In genomic region chr4:149897784-149898183, GRCh38 we compare ENCODE assay signal across 8 cellular contexts.
DNase-seq lines count a peak whose midpoint lies in the region; ATAC-seq, FAIRE-seq and TF ChIP-seq lines count a peak whose summit lies in the region.

No MANE protein-coding gene starts in this region.

- H3K4me1 Mint-ChIP-seq in naive thymus-derived CD4-positive, alpha-beta T cell = no peaks in the 10 kb centered on the region

- intact Hi-C loops in naive thymus-derived CD4-positive, alpha-beta T cell (cut with micrococcal nuclease) = loop anchor here in 1 of 2 donors (5.0 kb wide), 1 partner anchor 525 kb away; no protein-coding TSS in a partner anchor

- no peak overlapping the region for H3K27ac Mint-ChIP-seq in naive thymus-derived CD4-positive, alpha-beta T cell

- FAIRE-seq in A204.1 (lab: Jason Lieb, UNC) = peak; percentile 76

- no peak overlapping the region for H3K27ac ChIP-seq in naive thymus-derived CD4-positive, alpha-beta T cell (ENCODE audit: low read depth, low read length)

- H3K9me3 Mint-ChIP-seq in naive thymus-derived CD4-positive, alpha-beta T cell = peaks cover 0 to under 1% (median 0%) of the 10 kb centered on the region in 11 donors

- H3K27me3 Mint-ChIP-seq in naive thymus-derived CD4-positive, alpha-beta T cell = peaks cover 0 to 6% (median 2%) of the 10 kb centered on the region in 5 donors

- DNase-seq in NCI-H69 (lab: John Stamatoyannopoulos, UW) = peak; percentile 40
- peak; percentile 48 for DNase-seq in fibroblast of pulmonary artery (ENCODE audit: low read depth)
- DNase-seq in naive thymus-derived CD4-positive, alpha-beta T cell = no peak
- no peak for DNase-seq in stimulated activated CD4-positive, alpha-beta T cell treated with anti-CD3 and anti-CD28 coated beads, Interleukin-15, amount 100 ng/mL, for 24 hours
- no peak for DNase-seq in stimulated activated CD8-positive, alpha-beta memory T cell treated with anti-CD3 and anti-CD28 coated beads, Interleukin-4, amount 100 ng/mL, for 48 hours

- H3K36me3 ChIP-seq in naive thymus-derived CD4-positive, alpha-beta T cell (ENCODE audit: control insufficient read depth in 2 of 3, insufficient read depth in 3 of 3, low read length in 3 of 3) = no peaks in the 10 kb centered on the region

- no peak overlapping the region for H3K4me3 Mint-ChIP-seq in naive thymus-derived CD4-positive, alpha-beta T cell

- POLR2A ChIA-PET in naive thymus-derived CD4-positive, alpha-beta T cell (lab: Charles Lee) = no interaction called here

- ATAC-seq in GM18519 (IDR thresholded peaks at IDR 0.05; ENCODE audit: low FRiP score, unreplicated experiment) (peak; percentile 60), HG03139 (IDR thresholded peaks at IDR 0.05; ENCODE audit: unreplicated experiment) (no peak)
- no peak for ATAC-seq in naive thymus-derived CD4-positive, alpha-beta T cell

- H3K27me3 ChIP-seq in naive thymus-derived CD4-positive, alpha-beta T cell (ENCODE audit: control insufficient read depth in 2 of 2, insufficient read depth in 2 of 2, low read length in 2 of 2) = no peaks in the 10 kb centered on the region

- no peak overlapping the region for H3K4me3 ChIP-seq in fibroblast of pulmonary artery (replicated peaks; ENCODE audit: low read depth, low read length)
- no peak overlapping the region for H3K4me3 ChIP-seq in naive thymus-derived CD4-positive, alpha-beta T cell (ENCODE audit: low read length)

- CTCF ChIA-PET in naive thymus-derived CD4-positive, alpha-beta T cell (lab: Charles Lee) = no interaction called here

- H3K9me3 ChIP-seq in naive thymus-derived CD4-positive, alpha-beta T cell (ENCODE audit: control insufficient read depth in 2 of 3, low read length in 3 of 3) = no peaks in the 10 kb centered on the region

- no peaks in the 10 kb centered on the region for H3K4me1 ChIP-seq in naive thymus-derived CD4-positive, alpha-beta T cell (ENCODE audit: control insufficient read depth in 2 of 2, insufficient read depth in 2 of 2, low read length in 2 of 2)

- TF ChIP-seq CTCF in fibroblast of pulmonary artery (IDR thresholded peaks at IDR 0.05; ENCODE audit: low read length, missing control alignments) = peak; percentile 48

- peaks cover 0 to 3% (median 0%) of the 10 kb centered on the region in 5 donors for H3K36me3 Mint-ChIP-seq in naive thymus-derived CD4-positive, alpha-beta T cell

Comparison
In these comparisons a context has a peak if more than half of its experiments do, and no peak if none do; other contexts are left out.
1. DNase-seq: peak in NCI-H69 (single experiment) and fibroblast of pulmonary artery (single experiment); none in naive thymus-derived CD4-positive, alpha-beta T cell (0 of 9), stimulated activated CD4-positive, alpha-beta T cell treated with anti-CD3 and anti-CD28 coated beads, Interleukin-15, amount 100 ng/mL, for 24 hours (single experiment) and stimulated activated CD8-positive, alpha-beta memory T cell treated with anti-CD3 and anti-CD28 coated beads, Interleukin-4, amount 100 ng/mL, for 48 hours (single experiment).